ENCODE assay signal across 28 cellular contexts in genomic region chr7:32631021-32631420, GRCh38.
"Had no signal": no experiment of that assay in that cellular context is flagged by ENCODE, and none has a peak within 500 bp of the region (broad histone marks: within the 10 kb centered on the region; RNA-seq: fewer than 3 reads in every experiment).

No MANE protein-coding gene starts in this region.

- H3K79me2 ChIP-seq: hepatocyte had no signal

- FAIRE-seq: endothelial cell of umbilical vein, frontal cortex had no signal

- DNase-seq: colonic mucosa; cortex of kidney; dermis blood vessel endothelial cell; dorsolateral prefrontal cortex; effector CD4-positive, alpha-beta T cell; effector CD8-positive, alpha-beta T cell; effector memory CD4-positive, alpha-beta T cell; effector memory CD8-positive, alpha-beta T cell; endodermal cell; erythroblast; esophagus squamous epithelium; foreskin fibroblast; foreskin keratinocyte; foreskin melanocyte; gastrocnemius medialis; glutamatergic neuron; head of caudate nucleus; heart left ventricle; heart right ventricle had no signal

- H3K4me1 ChIP-seq: colonic mucosa, esophagus muscularis mucosa, esophagus squamous epithelium, foreskin keratinocyte, gastrocnemius medialis, gastroesophageal sphincter, heart left ventricle, heart right ventricle had no signal

- H3K27ac Mint-ChIP-seq: dendritic cell treated with granulocyte-macrophage colony-stimulating factor and Interleukin-4, amounts not matched to agents 40 ng/mL and 50 ng/mL, for 4 days; effector memory CD8-positive, alpha-beta T cell; endodermal cell had no signal

- H3K36me3 ChIP-seq: colonic mucosa, esophagus muscularis mucosa, esophagus squamous epithelium, gastrocnemius medialis, gastroesophageal sphincter had no signal

- H3K4me3 ChIP-seq: colonic mucosa, coronary artery, dorsolateral prefrontal cortex, esophagus muscularis mucosa, esophagus squamous epithelium, gastrocnemius medialis, gastroesophageal sphincter, heart left ventricle, heart right ventricle, hepatocyte had no signal

- H3K27me3 ChIP-seq: colonic mucosa, dorsolateral prefrontal cortex, esophagus muscularis mucosa, esophagus squamous epithelium, foreskin keratinocyte, gastrocnemius medialis, gastroesophageal sphincter, heart left ventricle, heart right ventricle, hepatocyte had no signal

- H3K9me3 ChIP-seq: colonic mucosa, esophagus muscularis mucosa, esophagus squamous epithelium, gastrocnemius medialis, gastroesophageal sphincter, heart left ventricle, heart right ventricle had no signal

- H3K9me3 Mint-ChIP-seq: dendritic cell treated with granulocyte-macrophage colony-stimulating factor and Interleukin-4, amounts not matched to agents 40 ng/mL and 50 ng/mL, for 4 days; effector memory CD8-positive, alpha-beta T cell; endodermal cell had no signal

- ATAC-seq: effector memory CD8-positive, alpha-beta T cell; esophagus mucosa; foreskin keratinocyte; gastrocnemius medialis; gastroesophageal sphincter; heart left ventricle; heart right ventricle had no signal

- H2AFZ ChIP-seq: hepatocyte had no signal

- H3K4me2 ChIP-seq: hepatocyte had no signal

- H3K27ac ChIP-seq: colonic mucosa, coronary artery, dorsolateral prefrontal cortex, epithelial cell of prostate, esophagus muscularis mucosa, esophagus squamous epithelium, foreskin keratinocyte, gastrocnemius medialis, gastroesophageal sphincter, heart left ventricle, heart right ventricle, hepatocyte had no signal
